ENCODE assay signal across 9 cellular contexts in genomic region chr2:111900859-111901258, GRCh38. TPM values are rescaled to one million over a fixed set of nuclear protein-coding genes. Genes with fewer than 3 reads are reported as not detected.
DNase-seq lines count a peak whose midpoint lies in the region; ATAC-seq and TF ChIP-seq lines count a peak whose summit lies in the region.
"Had no signal": no experiment of that assay in that cellular context is flagged by ENCODE, and none has a peak within 500 bp of the region (broad histone marks: within the 10 kb centered on the region; RNA-seq: fewer than 3 reads in every experiment).

No MANE protein-coding gene starts in this region.

- no peaks in the 10 kb centered on the region for H3K27me3 ChIP-seq in right lobe of liver

- 0% methylated on average over 3 of the region's 3 CpGs for WGBS in right lobe of liver (ENCODE audit: insufficient coverage, low coverage, low lambda C conversion rate, missing lambda C conversion rate)

- ATAC-seq in right lobe of liver (peak in 2 of 4 donors; percentile 7 to 11), GM18519 (IDR thresholded peaks at IDR 0.05; ENCODE audit: low FRiP score, unreplicated experiment) (no peak)
- ATAC-seq in stimulated activated naive CD8-positive, alpha-beta T cell treated with anti-CD3 and anti-CD28 coated beads, Interleukin-15, amount 100 ng/mL, for 72 hours, result no peak

- peaks cover 29% of the 10 kb centered on the region for H3K4me1 Mint-ChIP-seq in stimulated activated naive CD8-positive, alpha-beta T cell treated with anti-CD3 and anti-CD28 coated beads, Interleukin-15, amount 100 ng/mL, for 72 hours

- DNase-seq in DMS114 treated with DMSO at 0.1 percent for 48 hours (lab: John Stamatoyannopoulos, UW; ENCODE audit: unreplicated experiment) (peak; percentile 14), Kasumi-1 (lab: John Stamatoyannopoulos, UW) (peak; percentile 71 to 73), amniotic epithelial cell (ENCODE audit: low read depth) (peak; percentile 23), right lobe of liver (peak in 1 of 3 donors; percentile 34)
- DNase-seq in activated CD4-positive, alpha-beta T cell treated with anti-CD3 and anti-CD28 coated beads, Interleukin-2, amount 50 U/mL, for 4 hours, result no peak
- no peak for DNase-seq in stimulated activated naive CD8-positive, alpha-beta T cell treated with anti-CD3 and anti-CD28 coated beads, Interleukin-15, amount 100 ng/mL, for 72 hours
- no peak for DNase-seq in stimulated activated CD4-positive, alpha-beta T cell treated with anti-CD3 and anti-CD28 coated beads, Interleukin-2, amount 100 ng/mL, for 48 hours

- peaks cover 0 to 34% (median 14%) of the 10 kb centered on the region in 4 donors for H3K4me1 ChIP-seq in right lobe of liver

- intact Hi-C loops in right lobe of liver (cut with DNase I), result no loop called here

- H3K4me3 Mint-ChIP-seq in stimulated activated naive CD8-positive, alpha-beta T cell treated with anti-CD3 and anti-CD28 coated beads, Interleukin-15, amount 100 ng/mL, for 72 hours, result no peak overlapping the region

- peak overlapping the region in 1 of 3 donors; percentile 15 for H3K27ac ChIP-seq in right lobe of liver

- no peaks in the 10 kb centered on the region for H3K9me3 Mint-ChIP-seq in stimulated activated naive CD8-positive, alpha-beta T cell treated with anti-CD3 and anti-CD28 coated beads, Interleukin-15, amount 100 ng/mL, for 72 hours
- H3K9me3 Mint-ChIP-seq: IgD-negative memory B cell had no signal

- H3K27ac Mint-ChIP-seq in stimulated activated naive CD8-positive, alpha-beta T cell treated with anti-CD3 and anti-CD28 coated beads, Interleukin-15, amount 100 ng/mL, for 72 hours, result no peak overlapping the region
- H3K27ac Mint-ChIP-seq: IgD-negative memory B cell had no signal

- peak; percentile 35 to 56 (median 48) for TF ChIP-seq CTCF in right lobe of liver (IDR thresholded peaks at IDR 0.05)

- peak overlapping the region in 2 of 3 donors; percentile 76 to 82 for H3K4me3 ChIP-seq in right lobe of liver

- TF ChIP-seq POLR2A in right lobe of liver (IDR thresholded peaks at IDR 0.05), result no peak

- H3K36me3 ChIP-seq in right lobe of liver, result no peaks in the 10 kb centered on the region

- no peaks in the 10 kb centered on the region for H3K9me3 ChIP-seq in right lobe of liver

- H3K27me3 Mint-ChIP-seq in stimulated activated naive CD8-positive, alpha-beta T cell treated with anti-CD3 and anti-CD28 coated beads, Interleukin-15, amount 100 ng/mL, for 72 hours, result peaks cover 29% of the 10 kb centered on the region

RNA-seq across cellular contexts. Expression of gene MERTK, which starts 2.5 kb away (rescaled TPM):
- 10 to 100 TPM; 10.6 to 18.3 (median 13.1) TPM for total RNA-seq in right lobe of liver

RNA-seq across cellular contexts. Expression of gene ANAPC1, which starts 16.9 kb away (rescaled TPM):
- total RNA-seq in right lobe of liver, result 10 to 100 TPM; 14.4 to 40.3 (median 17.7) TPM

Comparison
In these comparisons a context has a peak if more than half of its experiments do, and no peak if none do; other contexts are left out.
1. DNase-seq: peak in DMS114 treated with DMSO at 0.1 percent for 48 hours (single experiment), Kasumi-1 (2 of 2) and amniotic epithelial cell (single experiment); none in activated CD4-positive, alpha-beta T cell treated with anti-CD3 and anti-CD28 coated beads, Interleukin-2, amount 50 U/mL, for 4 hours (0 of 2), stimulated activated naive CD8-positive, alpha-beta T cell treated with anti-CD3 and anti-CD28 coated beads, Interleukin-15, amount 100 ng/mL, for 72 hours (0 of 2) and stimulated activated CD4-positive, alpha-beta T cell treated with anti-CD3 and anti-CD28 coated beads, Interleukin-2, amount 100 ng/mL, for 48 hours (0 of 2).